ENCODE assay signal across 11 cellular contexts in the genomic region with DNA sequence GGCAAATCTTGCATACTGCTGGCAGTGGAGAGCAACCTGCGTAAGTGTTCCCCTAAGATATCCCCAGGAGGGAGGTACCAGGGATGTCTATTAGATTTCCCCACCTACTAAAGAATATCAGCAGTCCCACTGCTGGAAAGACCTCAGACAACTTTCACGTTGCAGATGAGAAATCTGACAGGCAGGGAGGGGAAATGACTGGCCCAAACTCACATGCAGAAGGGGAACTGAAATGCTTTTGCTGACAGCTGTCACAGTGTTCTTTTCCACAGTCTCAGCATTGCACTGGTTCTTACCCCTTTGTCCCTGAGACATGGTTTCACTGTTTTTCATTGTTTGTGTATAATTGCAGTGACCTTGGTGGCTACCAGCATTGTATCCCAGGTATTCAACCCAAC.
DNase-seq lines count a peak whose midpoint lies in the region; ATAC-seq and TF ChIP-seq lines count a peak whose summit lies in the region.
"Had no signal": no experiment of that assay in that cellular context is flagged by ENCODE, and none has a peak within 500 bp of the region (broad histone marks: within the 10 kb centered on the region; RNA-seq: fewer than 3 reads in every experiment).

No MANE protein-coding gene starts in this region.

- H3K9ac ChIP-seq in GM23248, result no peak overlapping the region

- H3K9me3 ChIP-seq in mucosa of descending colon (no peaks in the 10 kb centered on the region), vagina (no peaks in the 10 kb centered on the region), GM23248 (ENCODE audit: low read depth) (no peaks in the 10 kb centered on the region)

- no peaks in the 10 kb centered on the region for H4K20me1 ChIP-seq in GM23248 (ENCODE audit: insufficient read depth)

- WGBS in GM23248 (ENCODE audit: low coverage in 1 of 2, low lambda C conversion rate in 2 of 2, missing lambda C conversion rate in 2 of 2), 2 experiments, result 55 to 59% methylated on average over 2 of the region's 2 CpGs

- DNase-seq in mucosa of descending colon (no peak), vagina (ENCODE audit: extremely low spot score in 2 of 2) (no peak), GM23248 (no peak), NCI-H1105 (lab: John Stamatoyannopoulos, UW) (no peak)
- no peak for DNase-seq in stimulated activated CD8-positive, alpha-beta memory T cell treated with anti-CD3 and anti-CD28 coated beads, Interleukin-4, amount 100 ng/mL, for 48 hours
- DNase-seq: stimulated activated naive CD4-positive, alpha-beta T cell had no signal

- H3K4me1 ChIP-seq in mucosa of descending colon (ENCODE audit: low read depth), result no peaks in the 10 kb centered on the region
- H3K4me1 ChIP-seq in vagina, result peaks cover 33% of the 10 kb centered on the region
- peaks cover 9% of the 10 kb centered on the region for H3K4me1 ChIP-seq in GM23248 (ENCODE audit: insufficient read depth)

- in situ Hi-C loops in GM23248 (cut with MboI), result no loop called here

- H3K79me2 ChIP-seq in GM23248 (ENCODE audit: insufficient read depth), result no peaks in the 10 kb centered on the region

- H3K4me2 ChIP-seq in GM23248 (ENCODE audit: unreplicated experiment), result no peak overlapping the region

- no peaks in the 10 kb centered on the region for H3K27me3 ChIP-seq in vagina
- no peaks in the 10 kb centered on the region for H3K27me3 ChIP-seq in GM23248 (replicated peaks; ENCODE audit: insufficient read depth)

- no peak overlapping the region for H2AFZ ChIP-seq in GM23248

- no peaks in the 10 kb centered on the region for H3K9me2 ChIP-seq in GM23248 (ENCODE audit: insufficient read depth)

- ATAC-seq in GM18868 (IDR thresholded peaks at IDR 0.05; ENCODE audit: unreplicated experiment) (peak; percentile 93), GM21529 (IDR thresholded peaks at IDR 0.05; ENCODE audit: unreplicated experiment) (peak; percentile 90), HG03159 (IDR thresholded peaks at IDR 0.05; ENCODE audit: unreplicated experiment) (peak; percentile 89), mucosa of descending colon (peak; percentile 15)

- H3K4me3 ChIP-seq in mucosa of descending colon, result no peak overlapping the region
- H3K4me3 ChIP-seq in vagina, result no peak overlapping the region
- no peak overlapping the region for H3K4me3 ChIP-seq in GM23248
- H3K4me3 ChIP-seq: cardiac muscle cell had no signal

- no peaks in the 10 kb centered on the region for H3K36me3 ChIP-seq in mucosa of descending colon (ENCODE audit: low read depth)
- H3K36me3 ChIP-seq in vagina, result no peaks in the 10 kb centered on the region
- H3K36me3 ChIP-seq in GM23248 (ENCODE audit: low read depth), result no peaks in the 10 kb centered on the region
- H3K36me3 ChIP-seq: cardiac muscle cell had no signal

- intact Hi-C loops in mucosa of descending colon (cut with DNase I, micrococcal nuclease) (no loop called here), vagina (cut with DNase I) (no loop called here)

- TF ChIP-seq POLR2A in vagina (IDR thresholded peaks at IDR 0.05), result no peak

- peaks cover 6% of the 10 kb centered on the region; the same call in 1 of the 2 replicates for H3F3A ChIP-seq in GM23248 (ENCODE audit: insufficient read depth)

- H3K27ac ChIP-seq in vagina (no peak overlapping the region), GM23248 (no peak overlapping the region)
- H3K27ac ChIP-seq: cardiac muscle cell, VCaP had no signal

- TF ChIP-seq CTCF in mucosa of descending colon (IDR thresholded peaks at IDR 0.05) (no peak), vagina (IDR thresholded peaks at IDR 0.05) (no peak)

Comparison
In these comparisons a context has a peak if more than half of its experiments do, and no peak if none do; other contexts are left out.
1. ATAC-seq: peak in every context shown above with its lines; median percentile 93 in GM18868; 90 in GM21529; 89 in HG03159; 15 in mucosa of descending colon.